Comparison of ENCODE assay signal across 8 cellular contexts in genomic region chr14:103245624-103246031, GRCh38.
DNase-seq lines count a peak whose midpoint lies in the region; TF ChIP-seq lines count a peak whose summit lies in the region.
"Not testable (repeated sequence)": the region's sequence is repeated elsewhere in the genome, so short reads cannot be mapped to it uniquely, and the experiment has no call there.

No MANE protein-coding gene starts in this region.

- DNase-seq in AG08395 (ENCODE audit: low spot score) (peak; percentile 71), GM04503 (ENCODE audit: low read depth) (peak; percentile 67), adipocyte (ENCODE audit: low read depth) (peak; percentile 49), dermis blood vessel endothelial cell (peak; percentile 70), glomerular visceral epithelial cell (ENCODE audit: extremely low spot score) (peak; percentile 51)
- not testable (repeated sequence) for DNase-seq in mesothelial cell of epicardium (ENCODE audit: low spot score in 2 of 2, unreplicated experiment in 2 of 2); smooth muscle cell (lab: John Stamatoyannopoulos, UW; ENCODE audit: unreplicated experiment)

- H3K9me3 ChIP-seq in adipocyte (ENCODE audit: control insufficient read depth, low read length); smooth muscle cell (replicated peaks; ENCODE audit: low read depth): not testable (repeated sequence)

- H3K4me1 ChIP-seq in adipocyte (ENCODE audit: control insufficient read depth, insufficient read depth, low read length); smooth muscle cell (ENCODE audit: low read depth): not testable (repeated sequence)

- H4K20me1 ChIP-seq in smooth muscle cell (ENCODE audit: low read depth): not testable (repeated sequence)

- not testable (repeated sequence) for H3K36me3 ChIP-seq in adipocyte (ENCODE audit: control insufficient read depth, insufficient read depth, low read length, severe bottlenecking); smooth muscle cell (ENCODE audit: low read depth)

- not testable (repeated sequence) for H3K9ac ChIP-seq in adipocyte (ENCODE audit: low read length); smooth muscle cell (ENCODE audit: low read depth)

- 3% methylated on average over 3 of the region's 3 CpGs for WGBS in smooth muscle cell (ENCODE audit: low lambda C conversion rate)

- not testable (repeated sequence) for H3K4me3 Mint-ChIP-seq in IgD-negative memory B cell, mesothelial cell of epicardium

- H3K27ac Mint-ChIP-seq in IgD-negative memory B cell: peak overlapping the region in 2 of 3 donors; percentile 2 to 54
- H3K27ac Mint-ChIP-seq in mesothelial cell of epicardium: peak overlapping the region; percentile 57

- not testable (repeated sequence) for H2AFZ ChIP-seq in smooth muscle cell (ENCODE audit: low read depth)

- H3K4me3 ChIP-seq in adipocyte (ENCODE audit: low read length); smooth muscle cell: not testable (repeated sequence)

- TF ChIP-seq CTCF in mesothelial cell of epicardium (IDR thresholded peaks at IDR 0.05; ENCODE audit: unreplicated experiment); smooth muscle cell (IDR thresholded peaks at IDR 0.05; ENCODE audit: borderline replicate concordance, insufficient read depth, poor library complexity, severe bottlenecking): not testable (repeated sequence)

- not testable (repeated sequence) for H3K79me2 ChIP-seq in smooth muscle cell (ENCODE audit: low read depth)

- H3F3A ChIP-seq in smooth muscle cell (ENCODE audit: low read depth): not testable (repeated sequence)

- peak overlapping the region; percentile 94 for H3K27ac ChIP-seq in smooth muscle cell (ENCODE audit: low read depth)

- not testable (repeated sequence) for H3K27me3 ChIP-seq in adipocyte (replicated peaks; ENCODE audit: control insufficient read depth, insufficient read depth, low read length); smooth muscle cell (ENCODE audit: low read depth)

- H3K36me3 Mint-ChIP-seq in IgD-negative memory B cell, mesothelial cell of epicardium: not testable (repeated sequence)

- H3K27me3 Mint-ChIP-seq in IgD-negative memory B cell: peaks cover 28% of the 10 kb centered on the region
- H3K27me3 Mint-ChIP-seq in mesothelial cell of epicardium (ENCODE audit: low read depth): not testable (repeated sequence)

- H3K4me2 ChIP-seq in smooth muscle cell: not testable (repeated sequence)

- not testable (repeated sequence) for H3K4me1 Mint-ChIP-seq in IgD-negative memory B cell
- H3K4me1 Mint-ChIP-seq in mesothelial cell of epicardium: peaks cover 39% of the 10 kb centered on the region

- H3K9me3 Mint-ChIP-seq in IgD-negative memory B cell (peaks cover 0 to 15% (median 0%) of the 10 kb centered on the region in 3 donors), mesothelial cell of epicardium (peaks cover 14% of the 10 kb centered on the region)
